In the genomic region with DNA sequence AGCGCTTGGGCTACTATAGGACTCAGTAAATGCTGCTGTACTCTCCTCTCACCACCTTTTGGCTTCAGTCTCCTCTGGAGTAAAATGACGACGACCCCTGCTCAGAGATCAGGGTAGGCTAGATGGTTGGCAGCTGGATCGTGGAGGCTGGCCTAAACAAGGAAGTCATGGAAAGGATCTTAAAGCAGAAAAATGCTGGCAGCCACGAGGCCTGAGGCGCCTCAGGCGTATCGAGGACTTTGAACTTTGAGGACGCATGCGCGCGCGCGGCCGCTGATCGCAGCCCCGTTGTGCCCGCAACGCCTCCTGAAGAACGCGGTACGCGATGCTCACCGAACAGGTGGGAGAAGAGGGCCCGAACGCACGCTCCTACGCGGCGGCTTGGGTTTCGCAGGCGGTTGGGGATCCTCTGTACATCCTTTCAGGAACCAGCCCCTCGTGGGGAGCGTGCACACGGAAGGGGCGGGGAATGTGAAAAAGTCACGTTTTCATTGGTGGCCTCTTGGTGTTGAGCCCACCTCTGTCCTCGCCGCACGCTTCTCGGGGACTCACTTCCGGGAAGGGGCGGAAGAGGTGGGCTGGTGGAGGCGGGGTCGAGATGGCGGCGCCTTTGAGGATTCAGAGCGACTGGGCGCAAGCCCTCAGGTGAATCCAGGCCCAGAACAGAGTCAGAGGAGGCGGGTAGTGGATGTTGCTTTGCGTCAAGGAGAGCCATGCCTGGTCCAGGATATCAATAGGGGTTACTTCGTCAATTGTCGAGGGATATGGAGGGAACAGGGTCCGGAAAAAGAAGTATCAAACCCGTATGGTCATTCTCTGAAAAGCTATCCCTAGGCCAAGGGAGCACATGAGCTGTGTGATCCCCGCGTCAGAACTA, we compare ENCODE assay signal across 1 cellular context.
A peak's percentile ranks its signal among the peaks of the same experiment; 100 is the strongest.
TF ChIP-seq lines count a peak whose summit lies in the region.

Gene COA4, minus strand, starts transcription at position 423 of the 877 bp plus-strand sequence. CDS start 3,468 bp downstream, outside the sequence.
Gene PAAF1, plus strand, starts transcription at position 576 of the 877 bp plus-strand sequence. Its CDS starts 23 bp downstream, at position 599.

TF ChIP-seq in GM12878, 131 proteins besides CTCF, POLR2A, EP300 and RAD21 (continued from another document):
- TF ChIP-seq, protein P1, sequence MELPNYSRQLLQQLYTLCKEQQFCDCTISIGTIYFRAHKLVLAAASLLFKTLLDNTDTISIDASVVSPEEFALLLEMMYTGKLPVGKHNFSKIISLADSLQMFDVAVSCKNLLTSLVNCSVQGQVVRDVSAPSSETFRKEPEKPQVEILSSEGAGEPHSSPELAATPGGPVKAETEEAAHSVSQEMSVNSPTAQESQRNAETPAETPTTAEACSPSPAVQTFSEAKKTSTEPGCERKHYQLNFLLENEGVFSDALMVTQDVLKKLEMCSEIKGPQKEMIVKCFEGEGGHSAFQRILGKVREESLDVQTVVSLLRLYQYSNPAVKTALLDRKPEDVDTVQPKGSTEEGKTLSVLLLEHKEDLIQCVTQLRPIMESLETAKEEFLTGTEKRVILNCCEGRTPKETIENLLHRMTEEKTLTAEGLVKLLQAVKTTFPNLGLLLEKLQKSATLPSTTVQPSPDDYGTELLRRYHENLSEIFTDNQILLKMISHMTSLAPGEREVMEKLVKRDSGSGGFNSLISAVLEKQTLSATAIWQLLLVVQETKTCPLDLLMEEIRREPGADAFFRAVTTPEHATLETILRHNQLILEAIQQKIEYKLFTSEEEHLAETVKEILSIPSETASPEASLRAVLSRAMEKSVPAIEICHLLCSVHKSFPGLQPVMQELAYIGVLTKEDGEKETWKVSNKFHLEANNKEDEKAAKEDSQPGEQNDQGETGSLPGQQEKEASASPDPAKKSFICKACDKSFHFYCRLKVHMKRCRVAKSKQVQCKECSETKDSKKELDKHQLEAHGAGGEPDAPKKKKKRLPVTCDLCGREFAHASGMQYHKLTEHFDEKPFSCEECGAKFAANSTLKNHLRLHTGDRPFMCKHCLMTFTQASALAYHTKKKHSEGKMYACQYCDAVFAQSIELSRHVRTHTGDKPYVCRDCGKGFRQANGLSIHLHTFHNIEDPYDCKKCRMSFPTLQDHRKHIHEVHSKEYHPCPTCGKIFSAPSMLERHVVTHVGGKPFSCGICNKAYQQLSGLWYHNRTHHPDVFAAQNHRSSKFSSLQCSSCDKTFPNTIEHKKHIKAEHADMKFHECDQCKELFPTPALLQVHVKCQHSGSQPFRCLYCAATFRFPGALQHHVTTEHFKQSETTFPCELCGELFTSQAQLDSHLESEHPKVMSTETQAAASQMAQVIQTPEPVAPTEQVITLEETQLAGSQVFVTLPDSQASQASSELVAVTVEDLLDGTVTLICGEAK (IDR thresholded peaks at IDR 0.05; ENCODE audit: borderline replicate concordance), result peak; percentile 92
- TF ChIP-seq, protein P2, sequence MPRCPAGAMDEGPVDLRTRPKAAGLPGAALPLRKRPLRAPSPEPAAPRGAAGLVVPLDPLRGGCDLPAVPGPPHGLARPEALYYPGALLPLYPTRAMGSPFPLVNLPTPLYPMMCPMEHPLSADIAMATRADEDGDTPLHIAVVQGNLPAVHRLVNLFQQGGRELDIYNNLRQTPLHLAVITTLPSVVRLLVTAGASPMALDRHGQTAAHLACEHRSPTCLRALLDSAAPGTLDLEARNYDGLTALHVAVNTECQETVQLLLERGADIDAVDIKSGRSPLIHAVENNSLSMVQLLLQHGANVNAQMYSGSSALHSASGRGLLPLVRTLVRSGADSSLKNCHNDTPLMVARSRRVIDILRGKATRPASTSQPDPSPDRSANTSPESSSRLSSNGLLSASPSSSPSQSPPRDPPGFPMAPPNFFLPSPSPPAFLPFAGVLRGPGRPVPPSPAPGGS (IDR thresholded peaks at IDR 0.05; ENCODE audit: borderline replicate concordance, insufficient read depth, low read depth, low read length, poor library complexity, severe bottlenecking), result peak; percentile 40
- TF ChIP-seq CBFB (IDR thresholded peaks at IDR 0.05; ENCODE audit: low read depth) (peak; percentile 77; the same call in 1 of the 2 replicates), NR2C1 (IDR thresholded peaks at IDR 0.05) (peak; percentile 9; the same call in 1 of the 2 replicates), HSF1 (IDR thresholded peaks at IDR 0.05; ENCODE audit: low read depth, low read length) (no peak), ZBTB4 (CRISPR knock-in tag; IDR thresholded peaks at IDR 0.05) (no peak), RUNX3 (IDR thresholded peaks at IDR 0.05; ENCODE audit: low read length) (peak; percentile 71), SP1 (IDR thresholded peaks at IDR 0.05; ENCODE audit: low read depth, low read length) (peak; percentile 73), HDAC2 (IDR thresholded peaks at IDR 0.05) (0 out of 2 replicates have a peak, but pooled peaks have one; percentile 57), NKRF (conservative IDR thresholded peaks at IDR 0.05) (peak; percentile 84), MXI1 (IDR thresholded peaks at IDR 0.05; ENCODE audit: low read depth, low read length) (peak; percentile 95), POLR2AphosphoS5 (IDR thresholded peaks at IDR 0.05; ENCODE audit: low read length) (peak; percentile 95), TCF7 (IDR thresholded peaks at IDR 0.05; ENCODE audit: borderline replicate concordance) (peak; percentile 37; the same call in 1 of the 2 replicates), CREM (IDR thresholded peaks at IDR 0.05; ENCODE audit: low read depth) (peak; percentile 59; the same call in 1 of the 2 replicates), IRF3 (IDR thresholded peaks at IDR 0.05) (no peak), CREB1 (IDR thresholded peaks at IDR 0.05; ENCODE audit: low read depth) (peak; percentile 80; the same call in 1 of the 2 replicates)
